17 cellular contexts compared by ENCODE assay signal in genomic region chr7:26410156-26410555, GRCh38.
"Had no signal": no experiment of that assay in that cellular context is flagged by ENCODE, and none has a peak within 500 bp of the region (broad histone marks: within the 10 kb centered on the region; RNA-seq: fewer than 3 reads in every experiment).

No MANE protein-coding gene starts in this region.

- H3K27me3 ChIP-seq: ascending aorta, cardiac muscle cell, colonic mucosa, testis, upper lobe of right lung had no signal

- H3K4me3 ChIP-seq: ascending aorta, cardiac muscle cell, colonic mucosa, testis, upper lobe of right lung had no signal

- H3K4me1 Mint-ChIP-seq: activated CD4-positive, alpha-beta memory T cell treated with anti-CD3 and anti-CD28 coated beads, Interleukin-2, amount 10 ng/mL, durations not matched to agents 7 days and 5 days; activated CD4-positive, alpha-beta T cell treated with anti-CD3 and anti-CD28 coated beads for 36 hours; activated naive CD8-positive, alpha-beta T cell treated with anti-CD3 and anti-CD28 coated beads, Interleukin-2, amount 50 U/mL, for 24 hours had no signal

- H3K27ac Mint-ChIP-seq: activated CD4-positive, alpha-beta memory T cell treated with anti-CD3 and anti-CD28 coated beads, Interleukin-2, amount 10 ng/mL, durations not matched to agents 7 days and 5 days; activated CD4-positive, alpha-beta T cell treated with anti-CD3 and anti-CD28 coated beads for 36 hours; activated naive CD8-positive, alpha-beta T cell treated with anti-CD3 and anti-CD28 coated beads, Interleukin-2, amount 50 U/mL, for 24 hours; activated T-helper 1 cell treated with anti-CD3 and anti-CD28 coated beads, Interleukin-12 subunit alpha, Interleukin-12 subunit beta, Interleukin-2, Interleukin-4 antibody, amounts not matched to agents 30 ng/mL and 10 ng/mL and 1 ng/mL, durations not matched to agents 14 hours and 24 hours and 36 hours; stimulated activated naive CD8-positive, alpha-beta T cell treated with anti-CD3 and anti-CD28 coated beads, Interleukin-15, Interleukin-2, amounts not matched to agents 100 ng/mL and 50 ng/mL, for 24 hours had no signal

- H3K36me3 ChIP-seq: ascending aorta, cardiac muscle cell, colonic mucosa, upper lobe of right lung had no signal

- H3K9me3 Mint-ChIP-seq: activated CD4-positive, alpha-beta memory T cell treated with anti-CD3 and anti-CD28 coated beads, Interleukin-2, amount 10 ng/mL, durations not matched to agents 7 days and 5 days; activated T-helper 1 cell treated with anti-CD3 and anti-CD28 coated beads, Interleukin-12 subunit alpha, Interleukin-12 subunit beta, Interleukin-2, Interleukin-4 antibody, amounts not matched to agents 30 ng/mL and 10 ng/mL and 1 ng/mL, durations not matched to agents 14 hours and 24 hours and 36 hours; stimulated activated naive CD8-positive, alpha-beta T cell treated with anti-CD3 and anti-CD28 coated beads, Interleukin-15, Interleukin-2, amounts not matched to agents 100 ng/mL and 50 ng/mL, for 24 hours had no signal

- H3K4me3 Mint-ChIP-seq: activated CD4-positive, alpha-beta memory T cell treated with anti-CD3 and anti-CD28 coated beads, Interleukin-2, amount 10 ng/mL, durations not matched to agents 7 days and 5 days; activated CD4-positive, alpha-beta T cell treated with anti-CD3 and anti-CD28 coated beads for 36 hours; activated naive CD8-positive, alpha-beta T cell treated with anti-CD3 and anti-CD28 coated beads, Interleukin-2, amount 50 U/mL, for 24 hours; activated T-helper 1 cell treated with anti-CD3 and anti-CD28 coated beads, Interleukin-12 subunit alpha, Interleukin-12 subunit beta, Interleukin-2, Interleukin-4 antibody, amounts not matched to agents 30 ng/mL and 10 ng/mL and 1 ng/mL, durations not matched to agents 14 hours and 24 hours and 36 hours; stimulated activated naive CD8-positive, alpha-beta T cell treated with anti-CD3 and anti-CD28 coated beads, Interleukin-15, Interleukin-2, amounts not matched to agents 100 ng/mL and 50 ng/mL, for 24 hours had no signal

- H3K9me3 ChIP-seq: ascending aorta, colonic mucosa, testis, upper lobe of right lung had no signal

- H3K27ac ChIP-seq: ascending aorta, cardiac muscle cell, colonic mucosa, parathyroid adenoma, testis, upper lobe of right lung had no signal

- DNase-seq: activated CD4-positive, alpha-beta memory T cell treated with anti-CD3 and anti-CD28 coated beads, Interleukin-2, amount 10 ng/mL, durations not matched to agents 7 days and 5 days; activated CD4-positive, alpha-beta T cell treated with anti-CD3 and anti-CD28 coated beads for 36 hours; activated naive CD4-positive, alpha-beta T cell; activated naive CD8-positive, alpha-beta T cell treated with anti-CD3 and anti-CD28 coated beads, Interleukin-2, amount 50 U/mL, for 24 hours; colonic mucosa; foreskin melanocyte; left ventricle myocardium superior; stimulated activated CD4-positive, alpha-beta T cell treated with anti-CD3 and anti-CD28 coated beads, Interleukin-15, amount 100 ng/mL, for 24 hours; stimulated activated CD4-positive, alpha-beta T cell treated with anti-CD3 and anti-CD28 coated beads, Interleukin-4, amount 100 ng/mL, for 24 hours; T1000; testis; upper lobe of right lung had no signal

- H3K4me1 ChIP-seq: ascending aorta, colonic mucosa, parathyroid adenoma, testis, upper lobe of right lung had no signal

- ATAC-seq: activated CD4-positive, alpha-beta T cell treated with anti-CD3 and anti-CD28 coated beads for 36 hours; activated naive CD8-positive, alpha-beta T cell treated with anti-CD3 and anti-CD28 coated beads, Interleukin-2, amount 50 U/mL, for 24 hours; left ventricle myocardium superior; upper lobe of right lung had no signal
